Comparison of ENCODE assay signal across 1 cellular context in genomic region chr1:2232255-2232915, GRCh38.
TF ChIP-seq lines count a peak whose summit lies in the region.

No MANE protein-coding gene starts in this region.

TF ChIP-seq in HepG2, 621 proteins besides CTCF, POLR2A, EP300 and RAD21 (continued from another document):
- TF ChIP-seq ZNF18 (CRISPR knock-in tag; IDR thresholded peaks at IDR 0.05; ENCODE audit: insufficient replicate concordance) = peak; percentile 39
- TF ChIP-seq ZNF530 (CRISPR knock-in tag; IDR thresholded peaks at IDR 0.05; ENCODE audit: low read depth) = no peak
- no peak for TF ChIP-seq KLF11 (CRISPR knock-in tag; IDR thresholded peaks at IDR 0.05)
- no peak for TF ChIP-seq NR2F1 (CRISPR knock-in tag; IDR thresholded peaks at IDR 0.05)
- no peak for TF ChIP-seq RARG (CRISPR knock-in tag; IDR thresholded peaks at IDR 0.05; ENCODE audit: low read depth)
- peak; percentile 91 for TF ChIP-seq ZSCAN29 (CRISPR knock-in tag; conservative IDR thresholded peaks at IDR 0.05)
- no peak for TF ChIP-seq DRAP1 (CRISPR knock-in tag; IDR thresholded peaks at IDR 0.05)
- no peak for TF ChIP-seq ZNF180 (CRISPR knock-in tag; IDR thresholded peaks at IDR 0.05; ENCODE audit: borderline replicate concordance, low read depth)
- no peak for TF ChIP-seq TEAD3 (CRISPR knock-in tag; optimal IDR thresholded peaks at IDR 0.05; ENCODE audit: borderline replicate concordance)
- no peak for TF ChIP-seq SYNCRIP (IDR thresholded peaks at IDR 0.05; ENCODE audit: insufficient read depth, low read depth, low read length)
- no peak for TF ChIP-seq ZSCAN30 (CRISPR knock-in tag; IDR thresholded peaks at IDR 0.05)
- no peak for TF ChIP-seq NFE2L1 (CRISPR knock-in tag; IDR thresholded peaks at IDR 0.05; ENCODE audit: borderline replicate concordance)
- TF ChIP-seq YY1 (IDR thresholded peaks at IDR 0.05; ENCODE audit: insufficient read depth, insufficient replicate concordance, low read depth, low read length) = no peak
- TF ChIP-seq ZBTB42 (CRISPR knock-in tag; IDR thresholded peaks at IDR 0.05) = peak; percentile 80; the same call in 1 of the 2 replicates
- no peak for TF ChIP-seq BATF2 (CRISPR knock-in tag; IDR thresholded peaks at IDR 0.05)
- TF ChIP-seq CBFB (CRISPR knock-in tag; IDR thresholded peaks at IDR 0.05) = no peak
- TF ChIP-seq ZNF710 (CRISPR knock-in tag; IDR thresholded peaks at IDR 0.05; ENCODE audit: borderline replicate concordance) = peak; percentile 21; the same call in 1 of the 2 replicates
- no peak; the same call in 1 of the 2 replicates for TF ChIP-seq TBX2 (CRISPR knock-in tag; IDR thresholded peaks at IDR 0.05; ENCODE audit: borderline replicate concordance)
- no peak for TF ChIP-seq ZNF251 (CRISPR knock-in tag; IDR thresholded peaks at IDR 0.05)
- TF ChIP-seq MAX (IDR thresholded peaks at IDR 0.05) = peak; percentile 48; the same call in 1 of the 2 replicates
- no peak for TF ChIP-seq ZNF547 (CRISPR knock-in tag; IDR thresholded peaks at IDR 0.05)
- peak; percentile 86 for TF ChIP-seq PHF21A (CRISPR knock-in tag; IDR thresholded peaks at IDR 0.05)
- TF ChIP-seq PAF1 (CRISPR knock-in tag; IDR thresholded peaks at IDR 0.05) = no peak
- no peak for TF ChIP-seq PRPF4 (IDR thresholded peaks at IDR 0.05; ENCODE audit: low read depth, low read length, poor library complexity, severe bottlenecking)
- no peak for TF ChIP-seq ZNF646 (CRISPR knock-in tag; IDR thresholded peaks at IDR 0.05)
- peak; percentile 77 for TF ChIP-seq FOSL2 (CRISPR knock-in tag; IDR thresholded peaks at IDR 0.05)
- TF ChIP-seq ZNF12 (CRISPR knock-in tag; IDR thresholded peaks at IDR 0.05) = no peak
- TF ChIP-seq HNRNPUL1 (IDR thresholded peaks at IDR 0.05; ENCODE audit: low read depth, low read length) = no peak
- TF ChIP-seq THAP11 (CRISPR knock-in tag; IDR thresholded peaks at IDR 0.05) = peak; percentile 7
- TF ChIP-seq FLYWCH1 (CRISPR knock-in tag; IDR thresholded peaks at IDR 0.05) = no peak
- TF ChIP-seq PREB (CRISPR knock-in tag; IDR thresholded peaks at IDR 0.05) = no peak
- peak; percentile 69 for TF ChIP-seq MED1 (CRISPR knock-in tag; IDR thresholded peaks at IDR 0.05)
- no peak for TF ChIP-seq ZBTB2 (CRISPR knock-in tag; IDR thresholded peaks at IDR 0.05; ENCODE audit: low read depth)
- no peak for TF ChIP-seq ZMYM2 (CRISPR knock-in tag; IDR thresholded peaks at IDR 0.05)
- no peak for TF ChIP-seq E2F5 (CRISPR knock-in tag; conservative IDR thresholded peaks at IDR 0.05)
- no peak for TF ChIP-seq RFX3 (CRISPR knock-in tag; IDR thresholded peaks at IDR 0.05)
- peak; percentile 72; the same call in 1 of the 2 replicates for TF ChIP-seq FOXK1 (CRISPR knock-in tag; IDR thresholded peaks at IDR 0.05; ENCODE audit: borderline replicate concordance, low read depth)
- no peak for TF ChIP-seq ZNF260 (CRISPR knock-in tag; IDR thresholded peaks at IDR 0.05; ENCODE audit: borderline replicate concordance, low read depth)
- TF ChIP-seq ZNF143 (CRISPR knock-in tag; IDR thresholded peaks at IDR 0.05) = peak; percentile 24; the same call in 1 of the 2 replicates
- TF ChIP-seq BORCS8-MEF2B (CRISPR knock-in tag; IDR thresholded peaks at IDR 0.05) = no peak
- TF ChIP-seq ZNF142 (CRISPR knock-in tag; IDR thresholded peaks at IDR 0.05) = no peak
